ENCODE assay signal across 9 cellular contexts in the genomic region with DNA sequence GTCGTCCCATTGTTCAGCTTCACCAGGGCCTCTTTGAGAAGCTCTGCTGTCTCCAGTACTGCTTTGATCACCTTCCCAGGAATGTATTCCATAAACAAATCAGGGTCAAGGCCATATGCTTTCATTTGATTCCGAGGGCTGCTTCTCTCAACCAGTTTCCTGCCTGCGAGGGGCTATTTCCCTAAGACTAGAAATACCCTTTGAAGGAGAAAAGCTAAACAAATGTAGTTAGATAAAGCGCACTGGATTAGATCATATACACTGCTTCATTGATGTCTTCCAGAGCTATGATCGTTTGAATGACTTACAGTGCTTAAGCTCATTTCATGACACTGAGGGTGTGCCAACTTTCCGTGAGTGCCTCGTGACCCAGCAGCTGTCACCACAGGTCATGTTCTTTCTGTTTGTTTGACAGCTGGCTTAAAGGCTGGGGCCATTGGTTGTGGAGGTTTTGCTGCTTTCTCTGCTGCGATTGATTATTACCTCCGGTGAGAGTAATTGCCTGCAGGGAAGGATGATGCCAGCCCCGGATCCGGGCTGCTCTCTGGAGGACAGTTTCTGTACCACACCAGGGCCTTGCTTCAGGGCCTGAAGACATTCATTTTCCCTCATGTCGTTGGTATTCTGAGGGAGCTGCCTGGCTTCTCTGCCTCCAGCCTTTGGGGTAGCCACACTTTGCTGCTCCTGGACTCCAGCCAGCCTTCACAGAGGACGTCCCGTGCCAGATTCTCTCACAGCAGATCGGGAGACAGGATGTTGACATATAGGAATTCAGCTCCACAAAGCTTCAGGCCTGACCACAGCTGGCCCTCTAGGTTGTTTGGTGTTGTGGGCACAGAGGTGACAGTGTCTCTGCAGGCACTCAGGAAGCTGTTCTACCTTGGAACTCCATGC. TPM values are rescaled to one million over a fixed set of nuclear protein-coding genes. Genes with fewer than 3 reads are reported as not detected.
DNase-seq lines count a peak whose midpoint lies in the region; ATAC-seq and TF ChIP-seq lines count a peak whose summit lies in the region.
"Had no signal": no experiment of that assay in that cellular context is flagged by ENCODE, and none has a peak within 500 bp of the region (broad histone marks: within the 10 kb centered on the region; RNA-seq: fewer than 3 reads in every experiment).

No MANE protein-coding gene starts in this region.

- peaks cover 16% of the 10 kb centered on the region for H3K79me2 ChIP-seq in smooth muscle cell (ENCODE audit: low read depth)
- H3K79me2 ChIP-seq in H9 (ENCODE audit: insufficient read depth, low read length): no peaks in the 10 kb centered on the region; the same call in 1 of the 2 replicates

- H2BK5ac ChIP-seq in H9 (ENCODE audit: insufficient read length, low read length): no peak overlapping the region

- H3K36me3 ChIP-seq in smooth muscle cell (ENCODE audit: low read depth): no peaks in the 10 kb centered on the region

- WGBS in smooth muscle cell (ENCODE audit: low lambda C conversion rate): 63% methylated on average over 15 of the region's 15 CpGs
- no CpG with 5 or more reads among the region's 15 CpGs for WGBS in H9 (ENCODE audit: extremely low coverage, insufficient read length, low lambda C conversion rate)

- no peak overlapping the region for H3K4ac ChIP-seq in H9 (ENCODE audit: low read depth, low read length)

- H3K18ac ChIP-seq in H9 (ENCODE audit: insufficient read length, low read depth, low read length): no peak overlapping the region

- no peak overlapping the region for H3K27ac Mint-ChIP-seq in H9

- no peak overlapping the region for H2BK20ac ChIP-seq in H9 (ENCODE audit: low read depth, low read length, poor library complexity, severe bottlenecking)

- no peak overlapping the region for H2BK15ac ChIP-seq in H9 (ENCODE audit: low read depth, low read length)

- H3K9me3 Mint-ChIP-seq in H9: no peaks in the 10 kb centered on the region

- no peak overlapping the region for H3K4me3 Mint-ChIP-seq in H9

- H3T11ph ChIP-seq in H9 (ENCODE audit: low read length): no peak overlapping the region

- H3K4me1 Mint-ChIP-seq in H9: peaks cover 17% of the 10 kb centered on the region in 2 experiments

- H3K9me3 ChIP-seq in smooth muscle cell (replicated peaks; ENCODE audit: low read depth) (no peaks in the 10 kb centered on the region), H9 (ENCODE audit: control insufficient read depth, low read depth, low read length) (no peaks in the 10 kb centered on the region)
- H3K9me3 ChIP-seq: neutrophil had no signal

- no peak for ATAC-seq in GM19463 (IDR thresholded peaks at IDR 0.05; ENCODE audit: unreplicated experiment)

- no peaks in the 10 kb centered on the region for H3K79me1 ChIP-seq in H9 (ENCODE audit: insufficient read depth, low read depth, low read length, poor library complexity, severe bottlenecking)

- H3K36me3 Mint-ChIP-seq in H9 (ENCODE audit: insufficient read depth in 1 of 3, low read depth in 3 of 3): peaks cover 14 to 53% (median 40%) of the 10 kb centered on the region in 3 experiments; a peak in 6 of 7 replicates

- H3K4me2 ChIP-seq in smooth muscle cell (no peak overlapping the region), H9 (ENCODE audit: insufficient read depth, insufficient read length, low read length) (no peak overlapping the region)

- no peak overlapping the region for H2AK5ac ChIP-seq in H9 (ENCODE audit: insufficient read length, low read length)

- H3K4me3 ChIP-seq in astrocyte of the spinal cord (ENCODE audit: low read depth, low read length) (no peak overlapping the region), smooth muscle cell (no peak overlapping the region)

- H3K9ac ChIP-seq in smooth muscle cell (ENCODE audit: low read depth) (no peak overlapping the region), H9 (ENCODE audit: extremely low read depth, insufficient read length, low read length) (no peak overlapping the region)

- H3K56ac ChIP-seq in H9 (ENCODE audit: insufficient read length, low read depth, low read length): no peak overlapping the region

- in situ Hi-C loops in astrocyte of the spinal cord (cut with HindIII; ENCODE audit: low sequenced_read_pairs): no loop called here

- H3K27ac ChIP-seq in smooth muscle cell (ENCODE audit: low read depth) (peak overlapping the region; percentile 48), H9 (ENCODE audit: insufficient read length, low read depth, low read length) (no peak overlapping the region)
- H3K27ac ChIP-seq: neutrophil had no signal

- TF ChIP-seq CTCF in astrocyte of the spinal cord (IDR thresholded peaks at IDR 0.05; ENCODE audit: low read depth, low read length) (no peak), smooth muscle cell (IDR thresholded peaks at IDR 0.05; ENCODE audit: borderline replicate concordance, insufficient read depth, poor library complexity, severe bottlenecking) (no peak), H9 (conservative IDR thresholded peaks at IDR 0.05) (no peak)

- H2BK120ac ChIP-seq in H9 (ENCODE audit: low read depth, low read length, poor library complexity, severe bottlenecking): no peak overlapping the region

- H4K91ac ChIP-seq in H9 (ENCODE audit: insufficient read length, low read depth, low read length): no peak overlapping the region

- no peak overlapping the region for H3K14ac ChIP-seq in H9 (ENCODE audit: insufficient read depth, low read length)

- no peak overlapping the region for H2BK12ac ChIP-seq in H9 (ENCODE audit: insufficient read length, low read depth, low read length)

- no peak overlapping the region for H4K5ac ChIP-seq in H9 (ENCODE audit: insufficient read length, low read depth, low read length)

- peaks cover 14% of the 10 kb centered on the region for H3F3A ChIP-seq in smooth muscle cell (ENCODE audit: low read depth)

- no peak overlapping the region for H4K8ac ChIP-seq in H9 (replicated peaks; ENCODE audit: insufficient read length, low read depth, low read length)

- H3K27me3 Mint-ChIP-seq in H9 (ENCODE audit: low read depth): peaks cover 2% of the 10 kb centered on the region

- H2AFZ ChIP-seq in smooth muscle cell (ENCODE audit: low read depth) (no peak overlapping the region), H9 (ENCODE audit: low read length) (no peak overlapping the region)

- DNase-seq in LHCN-M2 (ENCODE audit: low read depth) (peak; percentile 93), astrocyte of the spinal cord (ENCODE audit: low read depth, low spot score) (peak; percentile 64), hepatic stellate cell (ENCODE audit: low spot score) (peak; percentile 74), smooth muscle cell (lab: John Stamatoyannopoulos, UW; ENCODE audit: unreplicated experiment) (no peak), H9 (no peak)
- no peak for DNase-seq in stimulated activated CD4-positive, alpha-beta T cell treated with anti-CD3 and anti-CD28 coated beads, Interleukin-1b, Interleukin-23, amount 100 ng/mL, for 48 hours
- DNase-seq: activated CD8-positive, alpha-beta memory T cell treated with anti-CD3 and anti-CD28 coated beads, Interleukin-2, amount 50 U/mL, for 48 hours had no signal

- peaks cover 43% of the 10 kb centered on the region for H4K20me1 ChIP-seq in smooth muscle cell (ENCODE audit: low read depth)
- H4K20me1 ChIP-seq in H9 (ENCODE audit: control insufficient read depth, insufficient read depth, insufficient read length): no peaks in the 10 kb centered on the region

- H3K23ac ChIP-seq in H9 (ENCODE audit: insufficient read length, low read depth, low read length): no peak overlapping the region

- H3K4me1 ChIP-seq in smooth muscle cell (ENCODE audit: low read depth): peaks cover 6% of the 10 kb centered on the region
- H3K4me1 ChIP-seq in H9 (ENCODE audit: insufficient read depth, low read length): peaks cover 2% of the 10 kb centered on the region; the same call in 1 of the 2 replicates

- peaks cover 3% of the 10 kb centered on the region for H3K23me2 ChIP-seq in H9 (ENCODE audit: insufficient read length, low read depth, low read length, poor library complexity, severe bottlenecking)

- H3K27me3 ChIP-seq in smooth muscle cell (ENCODE audit: low read depth) (no peaks in the 10 kb centered on the region), H9 (ENCODE audit: insufficient read depth, low read length) (no peaks in the 10 kb centered on the region; the same call in 1 of the 2 replicates)
- H3K27me3 ChIP-seq: neutrophil had no signal

RNA-seq across cellular contexts. Expression of a gene that starts 3.9 kb away (rescaled TPM):
- total RNA-seq in LHCN-M2 (2014; rRNA removed) (24.6 and 29.2 TPM in 2 replicates), smooth muscle cell (13.7 and 18.4 TPM in 2 replicates), H9 (2021) (23.0 and 23.7 TPM in 2 replicates)
- polyA plus RNA-seq in LHCN-M2 (2012): 18.3 TPM
- polyA plus RNA-seq in smooth muscle cell: 24.0 and 27.9 TPM in 2 replicates

RNA-seq across cellular contexts. Expression of a gene that starts 21.3 kb away (rescaled TPM):
- total RNA-seq in LHCN-M2 (2014; rRNA removed) (9.6 and 12.9 TPM in 2 replicates), smooth muscle cell (58.3 and 89.0 TPM in 2 replicates), H9 (2021) (91.7 and 93.6 TPM in 2 replicates)
- polyA plus RNA-seq in LHCN-M2 (2012): 30.0 TPM
- 78.6 and 81.8 TPM in 2 replicates for polyA plus RNA-seq in smooth muscle cell

Comparison
In these comparisons a context has a peak if more than half of its experiments do, and no peak if none do; other contexts are left out.
1. DNase-seq: peak in LHCN-M2 (single experiment), astrocyte of the spinal cord (single experiment) and hepatic stellate cell (single experiment); none in smooth muscle cell (single experiment), H9 (single experiment) and stimulated activated CD4-positive, alpha-beta T cell treated with anti-CD3 and anti-CD28 coated beads, Interleukin-1b, Interleukin-23, amount 100 ng/mL, for 48 hours (single experiment).